Comparison of ENCODE assay signal across 14 cellular contexts in the genomic region with DNA sequence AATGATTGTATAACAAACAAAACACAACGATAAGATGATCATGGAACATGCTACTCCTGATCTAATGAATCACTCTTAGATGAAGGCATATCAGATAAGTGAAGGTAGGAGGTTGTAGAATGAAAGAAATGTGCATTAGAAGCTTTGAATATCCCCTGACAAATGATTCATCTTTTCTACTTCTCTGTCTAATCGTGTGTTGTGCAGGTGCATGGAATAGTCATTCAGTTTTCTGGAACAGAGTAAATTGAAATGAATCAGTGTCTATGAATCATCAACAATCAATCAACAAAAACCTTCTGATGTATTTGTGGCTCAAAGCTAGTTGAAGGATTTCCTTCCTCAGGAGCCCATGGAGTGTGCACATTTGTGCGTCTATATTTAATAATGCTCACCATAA.
"Had no signal": no experiment of that assay in that cellular context is flagged by ENCODE, and none has a peak within 500 bp of the region (broad histone marks: within the 10 kb centered on the region; RNA-seq: fewer than 3 reads in every experiment).

No MANE protein-coding gene starts in this region.

- ATAC-seq: effector memory CD8-positive, alpha-beta T cell; naive thymus-derived CD8-positive, alpha-beta T cell; pancreas; stimulated activated effector memory CD8-positive, alpha-beta T cell treated with anti-CD3 and anti-CD28 coated beads, Interleukin-12 subunit alpha, Interleukin-12 subunit beta, amount 100 ng/mL, for 72 hours had no signal

- H3K27ac ChIP-seq: pancreas had no signal

- H3K27me3 ChIP-seq: pancreas had no signal

- H3K4me1 ChIP-seq: pancreas had no signal

- DNase-seq: activated B cell treated with CpG ODN at 0.5 μM for 24 hours; activated CD4-positive, alpha-beta T cell treated with anti-CD3 and anti-CD28 coated beads, Interleukin-2, amount 50 U/mL, for 1 hour; activated CD8-positive, alpha-beta memory T cell treated with anti-CD3 and anti-CD28 coated beads for 24 hours; activated naive CD4-positive, alpha-beta T cell treated with Interleukin-2 at 50 U/mL for 16 hours; aorta; dermis blood vessel endothelial cell; effector memory CD8-positive, alpha-beta T cell; kidney; mesenchymal stem cell; naive thymus-derived CD8-positive, alpha-beta T cell; pancreas; stimulated activated CD4-positive, alpha-beta T cell treated with anti-CD3 and anti-CD28 coated beads, Interleukin-2, amount 100 ng/mL, for 24 hours; T-helper 2 cell had no signal

- FAIRE-seq: kidney, pancreas had no signal
